ENCODE assay signal across 2 cellular contexts in genomic region chr3:194575484-194576210, GRCh38.
TF ChIP-seq lines count a peak whose summit lies in the region.

No MANE protein-coding gene starts in this region.

TF ChIP-seq in A549, 52 proteins besides CTCF, POLR2A, EP300 and RAD21:
- TF ChIP-seq HDAC2 (IDR thresholded peaks at IDR 0.05) (no peak), GATA3 (IDR thresholded peaks at IDR 0.05; ENCODE audit: borderline replicate concordance) (no peak), RCOR1 (IDR thresholded peaks at IDR 0.05; ENCODE audit: low read depth, low read length) (no peak), ZNF302 (CRISPR knock-in tag; IDR thresholded peaks at IDR 0.05) (peak; percentile 34; the same call in 1 of the 2 replicates), FOSB (CRISPR knock-in tag; IDR thresholded peaks at IDR 0.05) (0 out of 2 replicates have a peak, but pooled peaks have one; percentile 41), ZSCAN20 (CRISPR knock-in tag; IDR thresholded peaks at IDR 0.05) (peak; percentile 87), HOXB5 (CRISPR knock-in tag; IDR thresholded peaks at IDR 0.05) (peak; percentile 81), HOXB13 (CRISPR knock-in tag; IDR thresholded peaks at IDR 0.05; ENCODE audit: low read depth) (peak; percentile 82; the same call in 1 of the 2 replicates), EHF (CRISPR knock-in tag; IDR thresholded peaks at IDR 0.05) (no peak), JUN (IDR thresholded peaks at IDR 0.05) (no peak), CEBPB (IDR thresholded peaks at IDR 0.05) (peak in 1 of 2 experiments; percentile 70; a peak in 2 of 4 replicates), BHLHE40 (IDR thresholded peaks at IDR 0.05; ENCODE audit: low read depth, low read length) (0 out of 2 replicates have a peak, but pooled peaks have one; percentile 23), FOXS1 (CRISPR knock-in tag; IDR thresholded peaks at IDR 0.05) (peak; percentile 58; the same call in 1 of the 2 replicates), HEYL (CRISPR knock-in tag; IDR thresholded peaks at IDR 0.05) (peak; percentile 91)
- TF ChIP-seq, protein P1, sequence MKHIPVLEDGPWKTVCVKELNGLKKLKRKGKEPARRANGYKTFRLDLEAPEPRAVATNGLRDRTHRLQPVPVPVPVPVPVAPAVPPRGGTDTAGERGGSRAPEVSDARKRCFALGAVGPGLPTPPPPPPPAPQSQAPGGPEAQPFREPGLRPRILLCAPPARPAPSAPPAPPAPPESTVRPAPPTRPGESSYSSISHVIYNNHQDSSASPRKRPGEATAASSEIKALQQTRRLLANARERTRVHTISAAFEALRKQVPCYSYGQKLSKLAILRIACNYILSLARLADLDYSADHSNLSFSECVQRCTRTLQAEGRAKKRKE (CRISPR knock-in tag; IDR thresholded peaks at IDR 0.05; ENCODE audit: low read depth): peak; percentile 89; the same call in 1 of the 2 replicates
- TF ChIP-seq, protein P2, sequence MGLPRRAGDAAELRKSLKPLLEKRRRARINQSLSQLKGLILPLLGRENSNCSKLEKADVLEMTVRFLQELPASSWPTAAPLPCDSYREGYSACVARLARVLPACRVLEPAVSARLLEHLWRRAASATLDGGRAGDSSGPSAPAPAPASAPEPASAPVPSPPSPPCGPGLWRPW (IDR thresholded peaks at IDR 0.05): no peak

TF ChIP-seq in GM12878, 131 proteins besides CTCF, POLR2A, EP300 and RAD21:
- TF ChIP-seq CBFB (IDR thresholded peaks at IDR 0.05; ENCODE audit: low read depth) (no peak), ZSCAN29 (IDR thresholded peaks at IDR 0.05) (no peak), MEF2A (IDR thresholded peaks at IDR 0.05; ENCODE audit: insufficient read depth, low read depth, low read length) (no peak), TAF1 (IDR thresholded peaks at IDR 0.05; ENCODE audit: borderline replicate concordance, low read depth, low read length) (no peak), RFX5 (IDR thresholded peaks at IDR 0.05; ENCODE audit: low read depth, low read length) (no peak), PAX8 (IDR thresholded peaks at IDR 0.05) (no peak), YY1 (IDR thresholded peaks at IDR 0.05; ENCODE audit: low read depth, low read length) (no peak), HCFC1 (IDR thresholded peaks at IDR 0.05; ENCODE audit: low read length) (no peak), PML (IDR thresholded peaks at IDR 0.05; ENCODE audit: low read length) (no peak), BRCA1 (IDR thresholded peaks at IDR 0.05; ENCODE audit: low read depth, low read length) (no peak)
- TF ChIP-seq, protein P3, sequence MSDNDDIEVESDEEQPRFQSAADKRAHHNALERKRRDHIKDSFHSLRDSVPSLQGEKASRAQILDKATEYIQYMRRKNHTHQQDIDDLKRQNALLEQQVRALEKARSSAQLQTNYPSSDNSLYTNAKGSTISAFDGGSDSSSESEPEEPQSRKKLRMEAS (IDR thresholded peaks at IDR 0.05; ENCODE audit: low read depth, low read length): no peak
- TF ChIP-seq, protein P4, sequence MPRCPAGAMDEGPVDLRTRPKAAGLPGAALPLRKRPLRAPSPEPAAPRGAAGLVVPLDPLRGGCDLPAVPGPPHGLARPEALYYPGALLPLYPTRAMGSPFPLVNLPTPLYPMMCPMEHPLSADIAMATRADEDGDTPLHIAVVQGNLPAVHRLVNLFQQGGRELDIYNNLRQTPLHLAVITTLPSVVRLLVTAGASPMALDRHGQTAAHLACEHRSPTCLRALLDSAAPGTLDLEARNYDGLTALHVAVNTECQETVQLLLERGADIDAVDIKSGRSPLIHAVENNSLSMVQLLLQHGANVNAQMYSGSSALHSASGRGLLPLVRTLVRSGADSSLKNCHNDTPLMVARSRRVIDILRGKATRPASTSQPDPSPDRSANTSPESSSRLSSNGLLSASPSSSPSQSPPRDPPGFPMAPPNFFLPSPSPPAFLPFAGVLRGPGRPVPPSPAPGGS (IDR thresholded peaks at IDR 0.05; ENCODE audit: borderline replicate concordance, insufficient read depth, low read depth, low read length, poor library complexity, severe bottlenecking): no peak
- TF ChIP-seq, protein P5, sequence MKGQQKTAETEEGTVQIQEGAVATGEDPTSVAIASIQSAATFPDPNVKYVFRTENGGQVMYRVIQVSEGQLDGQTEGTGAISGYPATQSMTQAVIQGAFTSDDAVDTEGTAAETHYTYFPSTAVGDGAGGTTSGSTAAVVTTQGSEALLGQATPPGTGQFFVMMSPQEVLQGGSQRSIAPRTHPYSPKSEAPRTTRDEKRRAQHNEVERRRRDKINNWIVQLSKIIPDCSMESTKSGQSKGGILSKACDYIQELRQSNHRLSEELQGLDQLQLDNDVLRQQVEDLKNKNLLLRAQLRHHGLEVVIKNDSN (IDR thresholded peaks at IDR 0.05; ENCODE audit: borderline replicate concordance, extremely low read length, insufficient read depth, low read depth, low read length): no peak
